15 cellular contexts compared by ENCODE assay signal in the genomic region with DNA sequence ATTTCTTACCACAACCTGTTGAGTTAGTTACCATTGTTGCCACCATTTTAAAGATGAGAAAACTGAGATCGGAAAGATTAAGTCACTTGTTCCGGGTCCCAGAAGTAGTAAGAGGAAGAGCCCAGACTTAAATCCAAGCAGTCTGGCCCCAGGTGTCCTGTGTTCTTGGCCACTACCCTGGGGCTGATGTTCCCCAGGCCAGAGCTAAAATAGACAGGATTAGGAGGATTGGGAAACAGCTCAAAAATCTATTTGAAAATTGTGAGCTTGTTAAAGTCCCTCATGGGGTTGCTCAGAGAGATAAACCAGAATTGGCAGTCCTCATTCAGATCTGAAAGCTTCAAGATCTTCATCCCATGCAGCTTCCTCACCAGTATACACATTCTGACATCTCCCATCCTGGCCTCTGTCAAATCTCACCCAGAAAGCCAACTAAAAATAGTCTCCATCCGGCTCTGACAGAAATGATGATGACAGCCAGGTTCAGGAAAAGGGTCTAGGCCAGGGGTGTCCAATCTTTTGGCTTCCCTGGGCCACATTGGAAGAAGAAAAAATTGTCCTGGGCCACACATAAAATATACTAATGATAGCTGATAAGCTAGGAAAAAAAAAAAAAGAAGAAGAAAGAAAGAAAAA.
DNase-seq lines count a peak whose midpoint lies in the region; ATAC-seq, FAIRE-seq and TF ChIP-seq lines count a peak whose summit lies in the region.
"Had no signal": no experiment of that assay in that cellular context is flagged by ENCODE, and none has a peak within 500 bp of the region (broad histone marks: within the 10 kb centered on the region; RNA-seq: fewer than 3 reads in every experiment).

No MANE protein-coding gene starts in this region.

- no peaks in the 10 kb centered on the region for H3K27me3 Mint-ChIP-seq in activated T-helper 17 cell treated with anti-CD3 and anti-CD28 coated beads, Interleukin-2, amount 50 U/mL, for 72 hours
- H3K27me3 Mint-ChIP-seq: activated CD4-positive, alpha-beta memory T cell treated with anti-CD3 and anti-CD28 coated beads for 36 hours had no signal

- H3K4me3 Mint-ChIP-seq in activated T-helper 17 cell treated with anti-CD3 and anti-CD28 coated beads, Interleukin-2, amount 50 U/mL, for 72 hours, result peak overlapping the region; percentile 42
- H3K4me3 Mint-ChIP-seq: activated CD4-positive, alpha-beta memory T cell treated with anti-CD3 and anti-CD28 coated beads for 36 hours; CD4-positive, CD25-positive, alpha-beta regulatory T cell had no signal

- H3K36me3 Mint-ChIP-seq in activated T-helper 17 cell treated with anti-CD3 and anti-CD28 coated beads, Interleukin-2, amount 50 U/mL, for 72 hours (ENCODE audit: low read depth), result peaks cover 4% of the 10 kb centered on the region
- H3K36me3 Mint-ChIP-seq: activated CD4-positive, alpha-beta memory T cell treated with anti-CD3 and anti-CD28 coated beads for 36 hours; CD4-positive, CD25-positive, alpha-beta regulatory T cell had no signal

- H3K4me1 ChIP-seq in skeletal muscle tissue (ENCODE audit: control insufficient read depth in 3 of 3, insufficient read depth in 3 of 3, low read length in 3 of 3), result peaks cover 44 to 56% (median 46%) of the 10 kb centered on the region in 3 donors
- H3K4me1 ChIP-seq in thyroid gland, result peaks cover 36 to 54% of the 10 kb centered on the region in 2 donors
- H3K4me1 ChIP-seq in body of pancreas, result peaks cover 12% of the 10 kb centered on the region

- H3K36me3 ChIP-seq in skeletal muscle tissue (ENCODE audit: control insufficient read depth in 3 of 3, insufficient read depth in 3 of 3, low read length in 3 of 3), result no peaks in the 10 kb centered on the region
- no peaks in the 10 kb centered on the region for H3K36me3 ChIP-seq in thyroid gland
- H3K36me3 ChIP-seq in body of pancreas (replicated peaks in 1 of 2; ENCODE audit: insufficient read depth in 1 of 2, low read depth in 2 of 2), result no peaks in the 10 kb centered on the region

- H3K4me1 Mint-ChIP-seq in activated T-helper 17 cell treated with anti-CD3 and anti-CD28 coated beads, Interleukin-2, amount 50 U/mL, for 72 hours, result peaks cover 21% of the 10 kb centered on the region

- peak; percentile 15 for FAIRE-seq in GM18507 (lab: Jason Lieb, UNC)

- no peak for DNase-seq in GM18507 (ENCODE audit: extremely low spot score, insufficient read length, low read depth)
- peak; percentile 47 for DNase-seq in left ventricle myocardium superior
- no peak for DNase-seq in NCI-H446 treated with DMSO at 0.1 percent for 48 hours (lab: John Stamatoyannopoulos, UW)
- no peak for DNase-seq in thyroid gland
- DNase-seq in body of pancreas, result no peak
- DNase-seq: CD4-positive, CD25-positive, alpha-beta regulatory T cell; dermis blood vessel endothelial cell; foreskin melanocyte; NCI-H1048; T-helper 2 cell had no signal

- no peaks in the 10 kb centered on the region for H3K9me3 Mint-ChIP-seq in activated T-helper 17 cell treated with anti-CD3 and anti-CD28 coated beads, Interleukin-2, amount 50 U/mL, for 72 hours
- H3K9me3 Mint-ChIP-seq: activated CD4-positive, alpha-beta memory T cell treated with anti-CD3 and anti-CD28 coated beads for 36 hours; CD4-positive, CD25-positive, alpha-beta regulatory T cell had no signal

- no peak overlapping the region for H3K9ac ChIP-seq in skeletal muscle tissue (ENCODE audit: low read depth in 1 of 3, low read length in 3 of 3)

- TF ChIP-seq POLR2A in thyroid gland (IDR thresholded peaks at IDR 0.05) (no peak), body of pancreas (IDR thresholded peaks at IDR 0.05) (no peak)

- H3K9me3 ChIP-seq in skeletal muscle tissue (ENCODE audit: control insufficient read depth in 3 of 3, low read length in 3 of 3) (no peaks in the 10 kb centered on the region), thyroid gland (no peaks in the 10 kb centered on the region), body of pancreas (no peaks in the 10 kb centered on the region)

- no peak for ATAC-seq in activated T-helper 17 cell treated with anti-CD3 and anti-CD28 coated beads, Interleukin-2, amount 50 U/mL, for 72 hours (replicated peaks)
- ATAC-seq in left ventricle myocardium superior (peak; percentile 78), GM21423 (IDR thresholded peaks at IDR 0.05; ENCODE audit: unreplicated experiment) (no peak), body of pancreas (no peak)
- ATAC-seq: PC-3 had no signal

- intact Hi-C loops in left ventricle myocardium superior (cut with micrococcal nuclease), result no loop called here
- intact Hi-C loops in thyroid gland (cut with DNase I), result no loop called here
- intact Hi-C loops in body of pancreas (cut with DNase I), result no loop called here

- H3K27ac Mint-ChIP-seq in activated T-helper 17 cell treated with anti-CD3 and anti-CD28 coated beads, Interleukin-2, amount 50 U/mL, for 72 hours, result peak overlapping the region; percentile 79
- H3K27ac Mint-ChIP-seq: activated CD4-positive, alpha-beta memory T cell treated with anti-CD3 and anti-CD28 coated beads for 36 hours had no signal

- TF ChIP-seq CTCF in thyroid gland (IDR thresholded peaks at IDR 0.05) (no peak), body of pancreas (IDR thresholded peaks at IDR 0.05) (no peak)

- peak overlapping the region; percentile 41 for H3K27ac ChIP-seq in skeletal muscle tissue (ENCODE audit: low read depth, low read length)
- H3K27ac ChIP-seq in thyroid gland, result no peak overlapping the region
- H3K27ac ChIP-seq in body of pancreas, result no peak overlapping the region

- 50 to 53% methylated on average over 3 of the region's 3 CpGs for WGBS in thyroid gland, 2 donors
- 51 to 55% methylated on average over 3 of the region's 3 CpGs for WGBS in body of pancreas, 2 donors

- no peak overlapping the region for H3K4me3 ChIP-seq in skeletal muscle tissue (ENCODE audit: low read length in 3 of 3)
- no peak overlapping the region for H3K4me3 ChIP-seq in thyroid gland (replicated peaks in 1 of 3)
- H3K4me3 ChIP-seq in body of pancreas, result no peak overlapping the region

- H3K27me3 ChIP-seq in skeletal muscle tissue (ENCODE audit: control insufficient read depth in 3 of 3, insufficient read depth in 3 of 3, low read length in 3 of 3) (no peaks in the 10 kb centered on the region), thyroid gland (no peaks in the 10 kb centered on the region), body of pancreas (no peaks in the 10 kb centered on the region)
